Comparison of ENCODE assay signal across 1 cellular context in genomic region chr20:50242863-50243609, GRCh38.
TF ChIP-seq lines count a peak whose summit lies in the region.

No MANE protein-coding gene starts in this region.

TF ChIP-seq in HepG2, 621 proteins besides CTCF, POLR2A, EP300 and RAD21 (continued from another document and continues in another):
- peak; percentile 21; the same call in 1 of the 2 replicates for TF ChIP-seq KMT2A (CRISPR knock-in tag; IDR thresholded peaks at IDR 0.05)
- TF ChIP-seq NFIC (IDR thresholded peaks at IDR 0.05; ENCODE audit: low read length): peak; percentile 88; the same call in 1 of the 2 replicates
- TF ChIP-seq IRX3 (CRISPR knock-in tag; IDR thresholded peaks at IDR 0.05; ENCODE audit: borderline replicate concordance, low read depth): peak; percentile 61; the same call in 1 of the 2 replicates
- TF ChIP-seq ZNF83 (CRISPR knock-in tag; IDR thresholded peaks at IDR 0.05; ENCODE audit: borderline replicate concordance): no peak
- peak; percentile 97 for TF ChIP-seq ZSCAN29 (CRISPR knock-in tag; conservative IDR thresholded peaks at IDR 0.05)
- TF ChIP-seq TBL1XR1 (IDR thresholded peaks at IDR 0.05; ENCODE audit: borderline replicate concordance, low read length, partially characterized antibody): no peak
- TF ChIP-seq NFE2L2 (IDR thresholded peaks at IDR 0.05; ENCODE audit: low read length): no peak
- TF ChIP-seq ARID2 (CRISPR knock-in tag; IDR thresholded peaks at IDR 0.05; ENCODE audit: borderline replicate concordance): peak; percentile 91
- TF ChIP-seq TFDP1 (CRISPR knock-in tag; IDR thresholded peaks at IDR 0.05; ENCODE audit: borderline replicate concordance): peak; percentile 94; the same call in 1 of the 2 replicates
- TF ChIP-seq NR2C2 (CRISPR knock-in tag; IDR thresholded peaks at IDR 0.05; ENCODE audit: borderline replicate concordance): peak; percentile 61; the same call in 1 of the 2 replicates
- TF ChIP-seq ATF5 (CRISPR knock-in tag; IDR thresholded peaks at IDR 0.05; ENCODE audit: low read depth): peak; percentile 65; the same call in 1 of the 2 replicates
- TF ChIP-seq YEATS4 (CRISPR knock-in tag; IDR thresholded peaks at IDR 0.05; ENCODE audit: borderline replicate concordance): peak; percentile 85; the same call in 1 of the 2 replicates
- TF ChIP-seq IRF9 (CRISPR knock-in tag; IDR thresholded peaks at IDR 0.05; ENCODE audit: borderline replicate concordance): peak; percentile 91; the same call in 1 of the 2 replicates
- TF ChIP-seq ATRX (CRISPR knock-in tag; IDR thresholded peaks at IDR 0.05; ENCODE audit: borderline replicate concordance): no peak
- TF ChIP-seq FOXC1 (CRISPR knock-in tag; IDR thresholded peaks at IDR 0.05; ENCODE audit: borderline replicate concordance): peak; percentile 61
- no peak for TF ChIP-seq AKNA (CRISPR knock-in tag; IDR thresholded peaks at IDR 0.05; ENCODE audit: borderline replicate concordance)
- no peak for TF ChIP-seq ZNF879 (CRISPR knock-in tag; IDR thresholded peaks at IDR 0.05)
- TF ChIP-seq ELF1 (CRISPR knock-in tag; IDR thresholded peaks at IDR 0.05): peak; percentile 68
- TF ChIP-seq PRDM10 (CRISPR knock-in tag; IDR thresholded peaks at IDR 0.05; ENCODE audit: low read depth): no peak; the same call in 1 of the 2 replicates
- TF ChIP-seq SKIL (CRISPR knock-in tag; IDR thresholded peaks at IDR 0.05; ENCODE audit: borderline replicate concordance): peak; percentile 72; the same call in 1 of the 2 replicates
- TF ChIP-seq MZF1 (CRISPR knock-in tag; IDR thresholded peaks at IDR 0.05; ENCODE audit: borderline replicate concordance): peak; percentile 93; the same call in 1 of the 2 replicates
- TF ChIP-seq JARID2 (CRISPR knock-in tag; IDR thresholded peaks at IDR 0.05; ENCODE audit: insufficient replicate concordance): peak; percentile 48
- no peak for TF ChIP-seq PLSCR1 (CRISPR knock-in tag; IDR thresholded peaks at IDR 0.05; ENCODE audit: borderline replicate concordance)
- no peak for TF ChIP-seq ZFAT (CRISPR knock-in tag; conservative IDR thresholded peaks at IDR 0.05)
- TF ChIP-seq NAIF1 (CRISPR knock-in tag; IDR thresholded peaks at IDR 0.05; ENCODE audit: borderline replicate concordance): no peak
- TF ChIP-seq ZNF207 (IDR thresholded peaks at IDR 0.05; ENCODE audit: borderline replicate concordance): no peak
- TF ChIP-seq ZKSCAN1 (IDR thresholded peaks at IDR 0.05; ENCODE audit: low read length): no peak
- peak; percentile 52; the same call in 1 of the 2 replicates for TF ChIP-seq SIX1 (CRISPR knock-in tag; IDR thresholded peaks at IDR 0.05; ENCODE audit: borderline replicate concordance)
- TF ChIP-seq ATF1 (CRISPR knock-in tag; IDR thresholded peaks at IDR 0.05): no peak
- TF ChIP-seq PLRG1 (conservative IDR thresholded peaks at IDR 0.05): no peak
- TF ChIP-seq ZNF451 (CRISPR knock-in tag; IDR thresholded peaks at IDR 0.05): peak; percentile 93
- peak; percentile 81; the same call in 1 of the 2 replicates for TF ChIP-seq ZNF691 (CRISPR knock-in tag; IDR thresholded peaks at IDR 0.05; ENCODE audit: borderline replicate concordance, low read depth)
- TF ChIP-seq KDM3A (CRISPR knock-in tag; IDR thresholded peaks at IDR 0.05; ENCODE audit: low read depth): peak; percentile 100
- no peak for TF ChIP-seq NFRKB (IDR thresholded peaks at IDR 0.05)
- peak; percentile 98 for TF ChIP-seq HDAC2 (CRISPR knock-in tag; IDR thresholded peaks at IDR 0.05)
- TF ChIP-seq HOXA3 (CRISPR knock-in tag; IDR thresholded peaks at IDR 0.05): peak; percentile 95
- 0 out of 2 replicates have a peak, but pooled peaks have one; percentile 47 for TF ChIP-seq ELF4 (CRISPR knock-in tag; IDR thresholded peaks at IDR 0.05; ENCODE audit: borderline replicate concordance)
- TF ChIP-seq HOXA7 (CRISPR knock-in tag; IDR thresholded peaks at IDR 0.05): no peak
- TF ChIP-seq ATF7 (IDR thresholded peaks at IDR 0.05): no peak
- TF ChIP-seq ATF7 (CRISPR knock-in tag; IDR thresholded peaks at IDR 0.05): no peak
- no peak for TF ChIP-seq HOXA9 (CRISPR knock-in tag; IDR thresholded peaks at IDR 0.05; ENCODE audit: borderline replicate concordance)
